In genomic region chr18:50629148-50629631, GRCh38 we compare ENCODE assay signal across 13 cellular contexts.
A peak's percentile ranks its signal among the peaks of the same experiment; 100 is the strongest.
DNase-seq lines count a peak whose midpoint lies in the region; ATAC-seq and TF ChIP-seq lines count a peak whose summit lies in the region.
"Had no signal": no experiment of that assay in that cellular context is flagged by ENCODE, and none has a peak within 500 bp of the region (broad histone marks: within the 10 kb centered on the region; RNA-seq: fewer than 3 reads in every experiment).

No MANE protein-coding gene starts in this region.

- no peak overlapping the region for H3K4me3 Mint-ChIP-seq in CD8-positive, alpha-beta T cell
- H3K4me3 Mint-ChIP-seq: activated naive CD8-positive, alpha-beta T cell had no signal

- H3K36me3 ChIP-seq in A673 (ENCODE audit: insufficient read depth, low read length, poor library complexity, severe bottlenecking) (no peaks in the 10 kb centered on the region), brain microvascular endothelial cell (replicated peaks) (no peaks in the 10 kb centered on the region)
- no peaks in the 10 kb centered on the region for H3K36me3 ChIP-seq in CD8-positive, alpha-beta T cell (ENCODE audit: insufficient read depth, low read length)
- H3K36me3 ChIP-seq: ovary had no signal

- H3K27me3 ChIP-seq in A673 (replicated peaks; ENCODE audit: insufficient read depth, low read depth, low read length, poor library complexity), result no peaks in the 10 kb centered on the region
- H3K27me3 ChIP-seq in CD8-positive, alpha-beta T cell (ENCODE audit: insufficient read depth, low read length), result no peaks in the 10 kb centered on the region
- no peaks in the 10 kb centered on the region for H3K27me3 ChIP-seq in brain microvascular endothelial cell (replicated peaks)
- H3K27me3 ChIP-seq: ovary had no signal

- intact Hi-C loops in A673 (cut with micrococcal nuclease; ENCODE audit: unreplicated experiment), result no loop called here
- intact Hi-C loops in CD8-positive, alpha-beta T cell (cut with DNase I, micrococcal nuclease), result no loop called here

- in situ Hi-C loops in brain microvascular endothelial cell (cut with HindIII; ENCODE audit: low pct_ligation_motif_present, low sequenced_read_pairs), result no loop called here

- H3K4me3 ChIP-seq in A673 (ENCODE audit: low read depth, low read length, poor library complexity, severe bottlenecking), result no peak overlapping the region
- H3K4me3 ChIP-seq in CD8-positive, alpha-beta T cell (ENCODE audit: low read depth, low read length), result no peak overlapping the region
- no peak overlapping the region for H3K4me3 ChIP-seq in brain microvascular endothelial cell (ENCODE audit: low read depth, low read length)
- H3K4me3 ChIP-seq: GM12878, ovary had no signal

- no peaks in the 10 kb centered on the region for H3K9me3 Mint-ChIP-seq in CD8-positive, alpha-beta T cell

- ATAC-seq in HG02870 (IDR thresholded peaks at IDR 0.05; ENCODE audit: unreplicated experiment), result no peak
- no peak for ATAC-seq in CD8-positive, alpha-beta T cell
- ATAC-seq: GM12878 had no signal

- no TSS peak for BruUV-seq in A673 (replicated peaks; lab: Mats Ljungman, UMichigan)

- H3K27me3 Mint-ChIP-seq in CD8-positive, alpha-beta T cell (ENCODE audit: low read depth), result peaks cover 2% of the 10 kb centered on the region

- H3K9me3 ChIP-seq in A673 (ENCODE audit: low read depth, low read length, poor library complexity, severe bottlenecking), result no peaks in the 10 kb centered on the region
- H3K9me3 ChIP-seq in CD8-positive, alpha-beta T cell (ENCODE audit: low read length), result no peaks in the 10 kb centered on the region
- H3K9me3 ChIP-seq: ovary had no signal

- CTCF ChIA-PET in A673 (lab: Charles Lee), result no interaction called here
- CTCF ChIA-PET in CD8-positive, alpha-beta T cell (lab: Charles Lee), result no interaction called here

- no peak overlapping the region for H3K27ac Mint-ChIP-seq in CD8-positive, alpha-beta T cell
- H3K27ac Mint-ChIP-seq: activated naive CD8-positive, alpha-beta T cell had no signal

- H3K27ac ChIP-seq in A673 (ENCODE audit: low read depth, low read length, poor library complexity, severe bottlenecking) (no peak overlapping the region), epithelial cell of prostate (peak overlapping the region; percentile 39), brain microvascular endothelial cell (no peak overlapping the region)
- no peak overlapping the region for H3K27ac ChIP-seq in CD8-positive, alpha-beta T cell (ENCODE audit: low read depth, low read length)
- H3K27ac ChIP-seq: ovary had no signal

- no peaks in the 10 kb centered on the region for H3K4me1 ChIP-seq in A673 (ENCODE audit: insufficient read depth, low read length, poor library complexity, severe bottlenecking)
- H3K4me1 ChIP-seq in CD8-positive, alpha-beta T cell (ENCODE audit: insufficient read depth, low read length), result no peaks in the 10 kb centered on the region

- no peaks in the 10 kb centered on the region for H3K4me1 Mint-ChIP-seq in CD8-positive, alpha-beta T cell (ENCODE audit: low read depth)

- TF ChIP-seq CTCF in A673 (conservative IDR thresholded peaks at IDR 0.05; ENCODE audit: low read depth, low read length) (no peak), brain microvascular endothelial cell (IDR thresholded peaks at IDR 0.05; ENCODE audit: low read depth, low read length, missing control alignments) (no peak)
- TF ChIP-seq CTCF in CD8-positive, alpha-beta T cell (IDR thresholded peaks at IDR 0.05), result no peak

- DNase-seq in A673 (ENCODE audit: low spot score) (peak; percentile 37), NCI-H1105 treated with DMSO at 0.1 percent for 48 hours (lab: John Stamatoyannopoulos, UW) (peak; percentile 98), NCI-H446 treated with DMSO at 0.1 percent for 48 hours (lab: John Stamatoyannopoulos, UW) (peak; percentile 73), epithelial cell of prostate (ENCODE audit: low read depth, low spot score) (peak; percentile 33), AG08396 (ENCODE audit: low spot score) (no peak), brain microvascular endothelial cell (no peak)
- DNase-seq in CD8-positive, alpha-beta T cell, result no peak
- DNase-seq: Kasumi-1; ovary; stimulated activated CD4-positive, alpha-beta T cell treated with anti-CD3 and anti-CD28 coated beads, Interleukin-2, amount 100 ng/mL, for 24 hours had no signal

- POLR2A ChIA-PET in A673 (lab: Charles Lee; ENCODE audit: low non-redundant PET), result no interaction called here
- POLR2A ChIA-PET in CD8-positive, alpha-beta T cell (lab: Charles Lee), result no interaction called here

- H3K36me3 Mint-ChIP-seq in CD8-positive, alpha-beta T cell, result no peaks in the 10 kb centered on the region
- H3K36me3 Mint-ChIP-seq: activated naive CD8-positive, alpha-beta T cell had no signal

Comparison
In these comparisons a context has a peak if more than half of its experiments do, and no peak if none do; other contexts are left out.
1. DNase-seq: peak in A673 (single experiment), NCI-H1105 treated with DMSO at 0.1 percent for 48 hours (single experiment), NCI-H446 treated with DMSO at 0.1 percent for 48 hours (single experiment) and epithelial cell of prostate (single experiment); none in AG08396 (single experiment), CD8-positive, alpha-beta T cell (0 of 7) and brain microvascular endothelial cell (single experiment).